Comparison of ENCODE assay signal across 1 cellular context in the genomic region with DNA sequence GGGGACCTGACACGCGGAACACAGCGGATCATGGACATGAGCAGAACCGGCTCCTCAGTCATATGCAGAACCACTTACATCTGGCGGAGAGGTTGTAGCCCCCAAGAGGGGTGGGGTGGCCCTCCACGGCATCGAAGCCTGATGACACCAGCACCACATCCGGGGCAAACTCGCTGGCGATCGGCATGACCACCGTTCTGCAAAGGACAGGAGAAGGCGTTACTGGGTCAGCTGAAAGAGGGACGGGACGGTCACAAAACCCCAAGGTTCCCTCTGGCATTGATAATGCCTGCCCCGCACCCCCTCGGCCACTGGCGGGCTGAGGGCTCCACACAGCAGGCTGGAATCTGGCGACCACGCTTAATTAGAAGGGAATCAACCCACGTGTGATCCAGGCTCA.
TF ChIP-seq lines count a peak whose summit lies in the region.

No MANE protein-coding gene starts in this region.

TF ChIP-seq in GM23338, 12 proteins besides CTCF, POLR2A, EP300 and RAD21 (continued from another document):
- no peak for TF ChIP-seq ZNF462 (CRISPR knock-in tag; IDR thresholded peaks at IDR 0.05)
- TF ChIP-seq NANOG (IDR thresholded peaks at IDR 0.05; ENCODE audit: borderline replicate concordance), result no peak
- no peak for TF ChIP-seq ZNF114 (CRISPR knock-in tag; IDR thresholded peaks at IDR 0.05)
- TF ChIP-seq CREB1 (CRISPR knock-in tag; IDR thresholded peaks at IDR 0.05; ENCODE audit: low read depth), result no peak
- TF ChIP-seq POLR2AphosphoS5 (IDR thresholded peaks at IDR 0.05; ENCODE audit: low read depth), result no peak
- no peak for TF ChIP-seq STAT1 (IDR thresholded peaks at IDR 0.05; ENCODE audit: unreplicated experiment)
- TF ChIP-seq EZH2 (IDR thresholded peaks at IDR 0.05; ENCODE audit: low read depth, unreplicated experiment), result no peak
- no peak for TF ChIP-seq EZH2phosphoT487 (IDR thresholded peaks at IDR 0.05; ENCODE audit: unreplicated experiment)
- no peak for TF ChIP-seq ZNF331 (CRISPR knock-in tag; IDR thresholded peaks at IDR 0.05; ENCODE audit: low read depth)
- TF ChIP-seq, protein P1, sequence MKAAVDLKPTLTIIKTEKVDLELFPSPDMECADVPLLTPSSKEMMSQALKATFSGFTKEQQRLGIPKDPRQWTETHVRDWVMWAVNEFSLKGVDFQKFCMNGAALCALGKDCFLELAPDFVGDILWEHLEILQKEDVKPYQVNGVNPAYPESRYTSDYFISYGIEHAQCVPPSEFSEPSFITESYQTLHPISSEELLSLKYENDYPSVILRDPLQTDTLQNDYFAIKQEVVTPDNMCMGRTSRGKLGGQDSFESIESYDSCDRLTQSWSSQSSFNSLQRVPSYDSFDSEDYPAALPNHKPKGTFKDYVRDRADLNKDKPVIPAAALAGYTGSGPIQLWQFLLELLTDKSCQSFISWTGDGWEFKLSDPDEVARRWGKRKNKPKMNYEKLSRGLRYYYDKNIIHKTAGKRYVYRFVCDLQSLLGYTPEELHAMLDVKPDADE (IDR thresholded peaks at IDR 0.05), result no peak
